Comparison of ENCODE assay signal across 7 cellular contexts in genomic region chr12:89757987-89758386, GRCh38. TPM values are rescaled to one million over a fixed set of nuclear protein-coding genes. Genes with fewer than 3 reads are reported as not detected.
A peak's percentile ranks its signal among the peaks of the same experiment; 100 is the strongest.
DNase-seq lines count a peak whose midpoint lies in the region; ATAC-seq, FAIRE-seq and TF ChIP-seq lines count a peak whose summit lies in the region.
"Not testable (repeated sequence)": the region's sequence is repeated elsewhere in the genome, so short reads cannot be mapped to it uniquely, and the experiment has no call there.

No MANE protein-coding gene starts in this region.

- POLR2A ChIA-PET in PC-3 (lab: Charles Lee; ENCODE audit: unreplicated experiment), result not testable (repeated sequence)

- not testable (repeated sequence) for H3K9me1 ChIP-seq in keratinocyte (ENCODE audit: control insufficient read depth, extremely low read depth, insufficient read depth, low read length)

- dilution Hi-C loops in keratinocyte (cut with MboI; ENCODE audit: extremely low pct_ligation_motif_present, low sequenced_read_pairs), result not testable (repeated sequence)

- H3K4me3 ChIP-seq in CD4-positive, CD25-positive, alpha-beta regulatory T cell (ENCODE audit: low read depth, low read length), result peak overlapping the region; percentile 28
- not testable (repeated sequence) for H3K4me3 ChIP-seq in PC-3 (ENCODE audit: low read length); keratinocyte (ENCODE audit: control insufficient read depth in 2 of 3, extremely low read depth in 1 of 3, insufficient read depth in 2 of 3, low read depth in 1 of 3, low read length in 3 of 3); pancreas

- peaks cover 40 to 61% (median 46%) of the 10 kb centered on the region in 4 donors for H3K4me1 Mint-ChIP-seq in CD4-positive, CD25-positive, alpha-beta regulatory T cell
- peaks cover 32% of the 10 kb centered on the region for H3K4me1 Mint-ChIP-seq in activated T-cell treated with anti-CD3 and anti-CD28 coated beads, Interleukin-2, amount 50 U/mL, for 72 hours (ENCODE audit: low read depth)
- H3K4me1 Mint-ChIP-seq in effector memory CD8-positive, alpha-beta T cell (ENCODE audit: low read depth in 2 of 2), result peaks cover 26 to 46% of the 10 kb centered on the region in 2 donors

- not testable (repeated sequence) for H3K27ac ChIP-seq in CD4-positive, CD25-positive, alpha-beta regulatory T cell (ENCODE audit: insufficient read depth, low read length, poor library complexity, severe bottlenecking); pancreas
- H3K27ac ChIP-seq in PC-3 (ENCODE audit: low read length) (peak overlapping the region; percentile 94), keratinocyte (ENCODE audit: control insufficient read depth, insufficient read depth, low read length) (peak overlapping the region; percentile 98)

- not testable (repeated sequence) for H3K36me3 Mint-ChIP-seq in CD4-positive, CD25-positive, alpha-beta regulatory T cell; activated T-cell treated with anti-CD3 and anti-CD28 coated beads, Interleukin-2, amount 50 U/mL, for 72 hours (ENCODE audit: insufficient read depth in 2 of 2)
- peaks cover 14% of the 10 kb centered on the region for H3K36me3 Mint-ChIP-seq in effector memory CD8-positive, alpha-beta T cell (ENCODE audit: insufficient read depth)

- TF ChIP-seq RAD21 in Ishikawa (IDR thresholded peaks at IDR 0.05; ENCODE audit: low read depth), result not testable (repeated sequence)

- not testable (repeated sequence) for H3K79me2 ChIP-seq in PC-3 (ENCODE audit: low read length); keratinocyte (ENCODE audit: control insufficient read depth, insufficient read depth, low read length)

- H3K4me3 Mint-ChIP-seq in CD4-positive, CD25-positive, alpha-beta regulatory T cell, result peak overlapping the region in 1 of 4 donors; percentile 70
- not testable (repeated sequence) for H3K4me3 Mint-ChIP-seq in activated T-cell treated with anti-CD3 and anti-CD28 coated beads, Interleukin-2, amount 50 U/mL, for 72 hours; effector memory CD8-positive, alpha-beta T cell

- H3K36me3 ChIP-seq in CD4-positive, CD25-positive, alpha-beta regulatory T cell (ENCODE audit: control insufficient read depth, insufficient read depth, low read length); PC-3 (ENCODE audit: low read depth, low read length); keratinocyte (ENCODE audit: control insufficient read depth in 2 of 2, extremely low read depth in 1 of 2, insufficient read depth in 2 of 2, low read length in 2 of 2); pancreas: not testable (repeated sequence)

- TF ChIP-seq CTCF in PC-3 (conservative IDR thresholded peaks at IDR 0.05; ENCODE audit: low read depth, low read length); keratinocyte (optimal IDR thresholded peaks at IDR 0.05 in 1 of 3, IDR thresholded peaks at IDR 0.05 in 1 of 3, conservative IDR thresholded peaks at IDR 0.05 in 1 of 3; ENCODE audit: extremely low read depth in 1 of 3, insufficient read depth in 2 of 3, low read length in 3 of 3); pancreas (IDR thresholded peaks at IDR 0.05): not testable (repeated sequence)

- H3K4me1 ChIP-seq in CD4-positive, CD25-positive, alpha-beta regulatory T cell (ENCODE audit: control insufficient read depth, insufficient read depth, low read length, poor library complexity, severe bottlenecking), result peaks cover 30% of the 10 kb centered on the region
- H3K4me1 ChIP-seq in PC-3 (ENCODE audit: insufficient read depth, low read length) (peaks cover 51% of the 10 kb centered on the region), keratinocyte (ENCODE audit: control insufficient read depth, extremely low read depth, insufficient read depth, low read length) (peaks cover 27% of the 10 kb centered on the region)
- H3K4me1 ChIP-seq in pancreas, result not testable (repeated sequence)

- not testable (repeated sequence) for H2AFZ ChIP-seq in PC-3 (ENCODE audit: low read length); keratinocyte (ENCODE audit: control insufficient read depth, low read length)

- not testable (repeated sequence) for H3K27me3 Mint-ChIP-seq in CD4-positive, CD25-positive, alpha-beta regulatory T cell; activated T-cell treated with anti-CD3 and anti-CD28 coated beads, Interleukin-2, amount 50 U/mL, for 72 hours (ENCODE audit: low read depth); effector memory CD8-positive, alpha-beta T cell

- not testable (repeated sequence) for H3K27me3 ChIP-seq in CD4-positive, CD25-positive, alpha-beta regulatory T cell (ENCODE audit: control insufficient read depth, insufficient read depth, low read length); PC-3 (ENCODE audit: low read length); keratinocyte (ENCODE audit: control insufficient read depth, extremely low read depth, insufficient read depth, low read length); pancreas

- intact Hi-C loops in PC-3 (cut with micrococcal nuclease), result loop anchor here (2.0 kb wide), 2 partner anchors 17 to 47 kb away; no protein-coding TSS in a partner anchor
- intact Hi-C loops in pancreas (cut with DNase I), result not testable (repeated sequence)

- not testable (repeated sequence) for ATAC-seq in CD4-positive, CD25-positive, alpha-beta regulatory T cell (ENCODE audit: low read depth in 2 of 2); activated T-cell treated with anti-CD3 and anti-CD28 coated beads, Interleukin-2, amount 50 U/mL, for 72 hours (replicated peaks in 1 of 2); effector memory CD8-positive, alpha-beta T cell (replicated peaks); pancreas
- peak; percentile 35 for ATAC-seq in PC-3

- DNase-seq in CD4-positive, CD25-positive, alpha-beta regulatory T cell; activated T-cell treated with anti-CD3 and anti-CD28 coated beads, Interleukin-2, amount 50 U/mL, for 72 hours; effector memory CD8-positive, alpha-beta T cell; keratinocyte (ENCODE audit: low read depth, low spot score); pancreas: not testable (repeated sequence)
- peak; percentile 70 for DNase-seq in PC-3

- H3K9ac ChIP-seq in PC-3 (ENCODE audit: low read length); keratinocyte (ENCODE audit: control insufficient read depth, extremely low read depth, insufficient read depth, low read length): not testable (repeated sequence)

- H3K9me3 Mint-ChIP-seq in CD4-positive, CD25-positive, alpha-beta regulatory T cell; activated T-cell treated with anti-CD3 and anti-CD28 coated beads, Interleukin-2, amount 50 U/mL, for 72 hours; effector memory CD8-positive, alpha-beta T cell: not testable (repeated sequence)

- H3K9me2 ChIP-seq in PC-3 (replicated peaks; ENCODE audit: low read length), result not testable (repeated sequence)

- H3F3A ChIP-seq in PC-3 (ENCODE audit: low read length, unreplicated experiment), result peaks cover 13% of the 10 kb centered on the region

- H3K4me2 ChIP-seq in PC-3 (ENCODE audit: low read length), result peak overlapping the region; percentile 49
- not testable (repeated sequence) for H3K4me2 ChIP-seq in keratinocyte (ENCODE audit: control insufficient read depth, extremely low read depth, insufficient read depth, low read depth, low read length)

- WGBS in pancreas, 2 donors, result 82 to 84% methylated on average over 1 of the region's 1 CpG

- not testable (repeated sequence) for FAIRE-seq in keratinocyte (lab: Jason Lieb, UNC)
- FAIRE-seq in pancreas (lab: Jason Lieb, UNC), result peak; percentile 41

- H3K27ac Mint-ChIP-seq in CD4-positive, CD25-positive, alpha-beta regulatory T cell, result peak overlapping the region in 2 of 3 donors; percentile 72 to 91
- H3K27ac Mint-ChIP-seq in activated T-cell treated with anti-CD3 and anti-CD28 coated beads, Interleukin-2, amount 50 U/mL, for 72 hours, result peak overlapping the region; percentile 99
- peak overlapping the region; percentile 21 to 96 for H3K27ac Mint-ChIP-seq in effector memory CD8-positive, alpha-beta T cell

- H3K9me3 ChIP-seq in CD4-positive, CD25-positive, alpha-beta regulatory T cell (ENCODE audit: control insufficient read depth in 2 of 2, low read length in 2 of 2); PC-3 (ENCODE audit: low read length); keratinocyte (ENCODE audit: control insufficient read depth, low read depth, low read length); pancreas: not testable (repeated sequence)

- CTCF ChIA-PET in PC-3 (lab: Charles Lee), result not testable (repeated sequence)

- not testable (repeated sequence) for BruUV-seq in PC-3 (replicated peaks; lab: Mats Ljungman, UMichigan)

- H4K20me1 ChIP-seq in PC-3 (ENCODE audit: low read length); keratinocyte (ENCODE audit: control insufficient read depth, extremely low read depth, insufficient read depth, low read length): not testable (repeated sequence)

- not testable (repeated sequence) for TF ChIP-seq EP300 in Ishikawa (IDR thresholded peaks at IDR 0.05; ENCODE audit: borderline replicate concordance)

TF ChIP-seq in Ishikawa, 13 proteins besides CTCF, POLR2A, EP300 and RAD21:
- TF ChIP-seq TEAD4 (IDR thresholded peaks at IDR 0.05), result 0 out of 2 replicates have a peak, but pooled peaks have one; percentile 17

RNA-seq across cellular contexts. Expression of gene ATP2B1, which starts 49.3 kb away (rescaled TPM):
- total RNA-seq in CD4-positive, CD25-positive, alpha-beta regulatory T cell, result 189 TPM
- polyA plus RNA-seq in CD4-positive, CD25-positive, alpha-beta regulatory T cell, result 10 to 100 TPM; 51.1 to 78.6 (median 66.4) TPM
- total RNA-seq in PC-3 (2014; rRNA removed) (48.5 and 61.9 TPM in 2 replicates), pancreas (10 to 100 TPM; 11.4 to 22.4 (median 15.8) TPM)
- 10 to 100 TPM; 19.4 to 25.5 TPM for total RNA-seq in activated T-cell treated with anti-CD3 and anti-CD28 coated beads, Interleukin-2, amount 50 U/mL, for 72 hours
- polyA plus RNA-seq in keratinocyte (16.4 to 24.6 TPM (median 16.8 TPM) in 3 replicates), pancreas (10 to 100 TPM in 1 of 2 donors, 1 to 10 TPM in 1; 4.3 to 12.9 TPM)
- 25.9 TPM for polyA plus RNA-seq in keratinocyte (2011; ENCODE audit: low read depth)
- polyA plus RNA-seq in keratinocyte (2011; cell fraction: cytosol; rRNA removed), result 7.0 and 12.9 TPM in 2 replicates
- polyA plus RNA-seq in keratinocyte (2011; cell fraction: nucleus; rRNA removed), result 42.6 and 56.0 TPM in 2 replicates
- 19.3 and 21.5 TPM in 2 replicates for polyA plus RNA-seq in keratinocyte (2012; ENCODE audit: low replicate concordance)
- polyA minus RNA-seq in keratinocyte, result 7.5 to 50.0 TPM (median 24.9 TPM) in 3 replicates
- 10.0 TPM for polyA minus RNA-seq in keratinocyte (2011; cell fraction: cytosol; rRNA and poly(A)+ RNA removed)
- 51.7 and 95.3 TPM in 2 replicates for polyA minus RNA-seq in keratinocyte (2011; cell fraction: nucleus; rRNA and poly(A)+ RNA removed)
